In genomic region chr15:44711356-44712107, GRCh38 we compare ENCODE assay signal across 8 cellular contexts. TPM values are rescaled to one million over a fixed set of nuclear protein-coding genes. Genes with fewer than 3 reads are reported as not detected.
DNase-seq lines count a peak whose midpoint lies in the region; ATAC-seq and TF ChIP-seq lines count a peak whose summit lies in the region.

TSS of gene B2M (plus strand) at chr15:44711517. CDS start at chr15:44711547, 30 bp downstream.

- DNase-seq in AG04450 (ENCODE audit: low read depth, low spot score) = peak; percentile 91
- DNase-seq in NCI-H226 = peak; percentile 91
- peak; percentile 94 for DNase-seq in WTC11 (ENCODE audit: low spot score)
- DNase-seq in cardiac fibroblast (ENCODE audit: low read depth in 2 of 2) = peak; percentile 98
- peak; percentile 97 for DNase-seq in inferior parietal cortex (ENCODE audit: extremely low spot score)
- DNase-seq in spleen = peak; percentile 96

- CTCF ChIA-PET in AG04450 (lab: Charles Lee) = interaction anchor here (1.2 to 4.3 kb wide), 6 partner anchors 13 to 49 kb away, joined by 3 to 54 read pairs (median 12); partner anchors contain the start of gene SPG11
- CTCF ChIA-PET in WTC11 (lab: Charles Lee) = interaction anchor here (0.7 to 4.5 kb wide), 12 partner anchors 10 to 86 kb away, joined by 3 to 92 read pairs (median 5); partner anchors contain the start of genes SPG11 and TRIM69

- H3K9me3 Mint-ChIP-seq in WTC11 = no peaks in the 10 kb centered on the region

- POLR2A ChIA-PET in AG04450 (lab: Yijun Ruan, JAX) (interaction anchor here (0.6 to 5.0 kb wide), 8 partner anchors 9 to 49 kb away, joined by 3 to 67 read pairs (median 4); partner anchors contain the start of genes SPG11 and TRIM69), WTC11 (lab: Charles Lee) (interaction anchor here (1.1 to 4.0 kb wide), 3 partner anchors 16 to 49 kb away, joined by 4 to 37 read pairs (median 20); partner anchors contain the start of gene SPG11)

- 0 to 1% (median 0%) methylated on average over 20 to 61 of the region's 61 CpGs for WGBS in spleen, 5 donors

- H3K4me3 ChIP-seq in AG04450 (ENCODE audit: low read depth, low read length) (peak within 1 kb of the TSS; percentile 96), cardiac fibroblast (replicated peaks in 1 of 2; ENCODE audit: low read depth in 2 of 2, low read length in 2 of 2) (peak within 1 kb of the TSS; percentile 68 to 99), spleen (peak within 1 kb of the TSS; percentile 68 to 96 (median 89))

- peaks cover 15% of the 10 kb centered on the region for H3K27me3 Mint-ChIP-seq in WTC11 (ENCODE audit: low read depth)

- TF ChIP-seq POLR2A in spleen (IDR thresholded peaks at IDR 0.05) = peak; percentile 96 to 100 (median 99)

- peaks cover 13% of the 10 kb centered on the region for H3K4me1 Mint-ChIP-seq in WTC11

- H3K27me3 ChIP-seq in AG04450 (ENCODE audit: control insufficient read depth, insufficient read depth, low read length) = no peaks in the 10 kb centered on the region
- H3K27me3 ChIP-seq in spleen (replicated peaks in 1 of 7) = no peaks in the 10 kb centered on the region

- intact Hi-C loops in spleen (cut with DNase I; ENCODE audit: low total_unique reads) = loop anchor here (5.0 kb wide), 1 partner anchor 44 kb away; no protein-coding TSS in a partner anchor

- H3K27ac Mint-ChIP-seq in WTC11 = peak within 1 kb of the TSS; percentile 96

- H3K9me3 ChIP-seq in AG04450 (ENCODE audit: control insufficient read depth, insufficient read depth, low read length) = no peaks in the 10 kb centered on the region; the same call in 1 of the 2 replicates
- no peaks in the 10 kb centered on the region for H3K9me3 ChIP-seq in spleen

- peak; percentile 80 for ATAC-seq in GM18909 (IDR thresholded peaks at IDR 0.05; ENCODE audit: poor library complexity, unreplicated experiment)
- peak; percentile 85 for ATAC-seq in HG03175 (IDR thresholded peaks at IDR 0.05; ENCODE audit: unreplicated experiment)
- ATAC-seq in WTC11 = peak; percentile 95

- peaks cover 5 to 59% (median 24%) of the 10 kb centered on the region in 6 donors for H3K36me3 ChIP-seq in spleen

- H3K27ac ChIP-seq in AG04450 (ENCODE audit: low read depth, low read length) (peak within 1 kb of the TSS; percentile 93), spleen (peak within 1 kb of the TSS; percentile 98 to 100 (median 100))

- TF ChIP-seq CTCF in AG04450 (IDR thresholded peaks at IDR 0.05; ENCODE audit: low read depth, low read length) = no peak
- TF ChIP-seq CTCF in WTC11 (IDR thresholded peaks at IDR 0.05) = no peak
- TF ChIP-seq CTCF in cardiac fibroblast (IDR thresholded peaks at IDR 0.05; ENCODE audit: low read depth, low read length) = no peak
- TF ChIP-seq CTCF in spleen (IDR thresholded peaks at IDR 0.05 in 8 of 11, conservative IDR thresholded peaks at IDR 0.05 in 3 of 11) = peak in 3 of 11 experiments; percentile 11 to 26 (median 16)

- peaks cover 27 to 68% (median 46%) of the 10 kb centered on the region in 6 donors for H3K4me1 ChIP-seq in spleen

- H3K36me3 Mint-ChIP-seq in WTC11 = peaks cover 11% of the 10 kb centered on the region

- H3K4me3 Mint-ChIP-seq in WTC11 = peak within 1 kb of the TSS; percentile 94

TF ChIP-seq in WTC11, 78 proteins besides CTCF, POLR2A, EP300 and RAD21 (continues in another document):
- TF ChIP-seq, protein P1, sequence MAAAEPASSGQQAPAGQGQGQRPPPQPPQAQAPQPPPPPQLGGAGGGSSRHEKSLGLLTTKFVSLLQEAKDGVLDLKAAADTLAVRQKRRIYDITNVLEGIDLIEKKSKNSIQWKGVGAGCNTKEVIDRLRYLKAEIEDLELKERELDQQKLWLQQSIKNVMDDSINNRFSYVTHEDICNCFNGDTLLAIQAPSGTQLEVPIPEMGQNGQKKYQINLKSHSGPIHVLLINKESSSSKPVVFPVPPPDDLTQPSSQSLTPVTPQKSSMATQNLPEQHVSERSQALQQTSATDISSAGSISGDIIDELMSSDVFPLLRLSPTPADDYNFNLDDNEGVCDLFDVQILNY (CRISPR knock-in tag; IDR thresholded peaks at IDR 0.05) = no peak
- TF ChIP-seq, protein P2, sequence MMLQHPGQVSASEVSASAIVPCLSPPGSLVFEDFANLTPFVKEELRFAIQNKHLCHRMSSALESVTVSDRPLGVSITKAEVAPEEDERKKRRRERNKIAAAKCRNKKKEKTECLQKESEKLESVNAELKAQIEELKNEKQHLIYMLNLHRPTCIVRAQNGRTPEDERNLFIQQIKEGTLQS (CRISPR knock-in tag; conservative IDR thresholded peaks at IDR 0.05) = no peak
- TF ChIP-seq SMAD4 (CRISPR knock-in tag; IDR thresholded peaks at IDR 0.05) (no peak), ZNF263 (CRISPR knock-in tag; IDR thresholded peaks at IDR 0.05; ENCODE audit: low read depth) (no peak), KAT7 (CRISPR knock-in tag; IDR thresholded peaks at IDR 0.05; ENCODE audit: borderline replicate concordance) (peak; percentile 51; the same call in 1 of the 2 replicates), E2F1 (CRISPR knock-in tag; IDR thresholded peaks at IDR 0.05) (no peak), NFE2L1 (CRISPR knock-in tag; IDR thresholded peaks at IDR 0.05) (0 out of 2 replicates have a peak, but pooled peaks have one; percentile 52), HMGXB4 (CRISPR knock-in tag; IDR thresholded peaks at IDR 0.05) (no peak), CREM (CRISPR knock-in tag; IDR thresholded peaks at IDR 0.05) (peak; percentile 89; the same call in 1 of the 2 replicates), RORB (CRISPR knock-in tag; IDR thresholded peaks at IDR 0.05) (no peak), ZNF416 (CRISPR knock-in tag; IDR thresholded peaks at IDR 0.05) (no peak), TCF7 (CRISPR knock-in tag; IDR thresholded peaks at IDR 0.05; ENCODE audit: low read depth) (no peak), OVOL2 (CRISPR knock-in tag; IDR thresholded peaks at IDR 0.05; ENCODE audit: borderline replicate concordance) (no peak), ZNF232 (CRISPR knock-in tag; IDR thresholded peaks at IDR 0.05) (no peak), JUN (CRISPR knock-in tag; IDR thresholded peaks at IDR 0.05) (no peak), ZNF138 (CRISPR knock-in tag; conservative IDR thresholded peaks at IDR 0.05) (no peak), NR2C2 (CRISPR knock-in tag; IDR thresholded peaks at IDR 0.05) (no peak)
- TF ChIP-seq, protein P3, sequence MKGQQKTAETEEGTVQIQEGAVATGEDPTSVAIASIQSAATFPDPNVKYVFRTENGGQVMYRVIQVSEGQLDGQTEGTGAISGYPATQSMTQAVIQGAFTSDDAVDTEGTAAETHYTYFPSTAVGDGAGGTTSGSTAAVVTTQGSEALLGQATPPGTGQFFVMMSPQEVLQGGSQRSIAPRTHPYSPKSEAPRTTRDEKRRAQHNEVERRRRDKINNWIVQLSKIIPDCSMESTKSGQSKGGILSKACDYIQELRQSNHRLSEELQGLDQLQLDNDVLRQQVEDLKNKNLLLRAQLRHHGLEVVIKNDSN (CRISPR knock-in tag; IDR thresholded peaks at IDR 0.05) = peak; percentile 48; the same call in 1 of the 2 replicates
- TF ChIP-seq, protein P4, sequence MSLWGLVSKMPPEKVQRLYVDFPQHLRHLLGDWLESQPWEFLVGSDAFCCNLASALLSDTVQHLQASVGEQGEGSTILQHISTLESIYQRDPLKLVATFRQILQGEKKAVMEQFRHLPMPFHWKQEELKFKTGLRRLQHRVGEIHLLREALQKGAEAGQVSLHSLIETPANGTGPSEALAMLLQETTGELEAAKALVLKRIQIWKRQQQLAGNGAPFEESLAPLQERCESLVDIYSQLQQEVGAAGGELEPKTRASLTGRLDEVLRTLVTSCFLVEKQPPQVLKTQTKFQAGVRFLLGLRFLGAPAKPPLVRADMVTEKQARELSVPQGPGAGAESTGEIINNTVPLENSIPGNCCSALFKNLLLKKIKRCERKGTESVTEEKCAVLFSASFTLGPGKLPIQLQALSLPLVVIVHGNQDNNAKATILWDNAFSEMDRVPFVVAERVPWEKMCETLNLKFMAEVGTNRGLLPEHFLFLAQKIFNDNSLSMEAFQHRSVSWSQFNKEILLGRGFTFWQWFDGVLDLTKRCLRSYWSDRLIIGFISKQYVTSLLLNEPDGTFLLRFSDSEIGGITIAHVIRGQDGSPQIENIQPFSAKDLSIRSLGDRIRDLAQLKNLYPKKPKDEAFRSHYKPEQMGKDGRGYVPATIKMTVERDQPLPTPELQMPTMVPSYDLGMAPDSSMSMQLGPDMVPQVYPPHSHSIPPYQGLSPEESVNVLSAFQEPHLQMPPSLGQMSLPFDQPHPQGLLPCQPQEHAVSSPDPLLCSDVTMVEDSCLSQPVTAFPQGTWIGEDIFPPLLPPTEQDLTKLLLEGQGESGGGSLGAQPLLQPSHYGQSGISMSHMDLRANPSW (CRISPR knock-in tag; conservative IDR thresholded peaks at IDR 0.05; ENCODE audit: low read depth) = no peak

RNA-seq across cellular contexts. Expression of gene B2M, which starts in this region (rescaled TPM):
- polyA plus RNA-seq in AG04450 (2011; rRNA removed) (5,193 and 5,536 TPM in 2 replicates), spleen (1,000 to 10,000 TPM; 3,969 to 5,676 (median 5,369) TPM)
- 456 and 553 TPM in 2 replicates for polyA minus RNA-seq in AG04450 (2011; rRNA and poly(A)+ RNA removed)
- total RNA-seq in WTC11 (2021) (88.2 to 105 TPM (median 102 TPM) in 3 replicates), spleen (over 10,000 TPM in 1 of 7 donors, 1,000 to 10,000 TPM in 6; 5,238 to 10,333 (median 6,268) TPM)

Comparison
In these comparisons a context has a peak if more than half of its experiments do, and no peak if none do; other contexts are left out.
1. Peak in every context shown above with its lines: DNase-seq, ATAC-seq, H3K4me3 ChIP-seq and H3K27ac ChIP-seq.
2. RNA of gene B2M (total RNA-seq): 5,238 to 10,333 TPM in spleen; 88.2 to 105 TPM in WTC11; every median in the first group is over 10 times any median in the second.